Comparison of ENCODE assay signal across 21 cellular contexts in the genomic region with DNA sequence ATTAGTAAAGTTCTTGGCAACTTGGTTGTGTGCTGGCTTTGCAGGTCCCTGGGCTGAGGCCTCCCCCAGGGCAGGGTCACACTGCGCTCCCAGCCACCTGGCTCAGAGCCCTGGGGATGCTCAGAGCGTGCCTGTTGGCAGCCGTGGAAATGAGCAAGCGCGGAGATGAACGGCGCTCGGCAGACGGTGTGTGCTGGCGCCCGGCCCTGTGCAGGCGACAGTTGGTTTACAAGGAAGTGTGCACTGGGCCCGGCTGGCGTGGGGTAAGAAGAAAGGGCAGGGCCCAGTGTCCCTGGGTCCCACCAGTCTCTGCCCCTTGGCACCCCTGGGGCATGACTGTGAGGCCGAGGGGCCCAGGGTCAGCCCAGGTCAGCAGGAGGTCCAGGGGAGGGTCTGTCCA. TPM values are rescaled to one million over a fixed set of nuclear protein-coding genes. Genes with fewer than 3 reads are reported as not detected.
DNase-seq lines count a peak whose midpoint lies in the region; ATAC-seq lines count a peak whose summit lies in the region.
"Had no signal": no experiment of that assay in that cellular context is flagged by ENCODE, and none has a peak within 500 bp of the region (broad histone marks: within the 10 kb centered on the region; RNA-seq: fewer than 3 reads in every experiment).

No MANE protein-coding gene starts in this region.

- DNase-seq in stimulated activated naive CD8-positive, alpha-beta T cell treated with anti-CD3 and anti-CD28 coated beads, Interleukin-15, amount 100 ng/mL, for 72 hours, result no peak
- DNase-seq in stimulated activated naive CD8-positive, alpha-beta T cell treated with anti-CD3 and anti-CD28 coated beads, Interleukin-15, Interleukin-2, amounts not matched to agents 100 U/mL and 50 U/mL, for 24 hours, result no peak
- DNase-seq in NCI-H2171 treated with DMSO at 0.1 percent for 48 hours (lab: John Stamatoyannopoulos, UW) (peak; percentile 83), cerebellum (ENCODE audit: low spot score) (peak; percentile 84)
- DNase-seq in activated CD4-positive, alpha-beta memory T cell treated with anti-CD3 and anti-CD28 coated beads for 36 hours, result no peak
- DNase-seq: ACHN; activated T-cell treated with anti-CD3 and anti-CD28 coated beads, Interleukin-2, amount 50 U/mL, for 24 hours; brain microvascular endothelial cell; Calu3; effector memory CD8-positive, alpha-beta T cell; foreskin melanocyte; mesendoderm; naive thymus-derived CD4-positive, alpha-beta T cell; NCI-H187 treated with DMSO at 0.1 percent for 48 hours; occipital lobe had no signal

- H3K4me1 Mint-ChIP-seq in stimulated activated naive CD8-positive, alpha-beta T cell treated with anti-CD3 and anti-CD28 coated beads, Interleukin-15, amount 100 ng/mL, for 72 hours, result no peaks in the 10 kb centered on the region
- H3K4me1 Mint-ChIP-seq in activated CD4-positive, alpha-beta memory T cell treated with anti-CD3 and anti-CD28 coated beads for 36 hours (ENCODE audit: low read depth), result no peaks in the 10 kb centered on the region

- intact Hi-C loops in activated CD4-positive, alpha-beta memory T cell treated with anti-CD3 and anti-CD28 coated beads for 36 hours (cut with micrococcal nuclease), result no loop called here

- H3K27ac Mint-ChIP-seq in stimulated activated naive CD8-positive, alpha-beta T cell treated with anti-CD3 and anti-CD28 coated beads, Interleukin-15, amount 100 ng/mL, for 72 hours, result no peak overlapping the region
- no peak overlapping the region for H3K27ac Mint-ChIP-seq in activated CD4-positive, alpha-beta memory T cell treated with anti-CD3 and anti-CD28 coated beads for 36 hours
- H3K27ac Mint-ChIP-seq: activated T-cell treated with anti-CD3 and anti-CD28 coated beads, Interleukin-2, amount 50 U/mL, for 24 hours had no signal

- ATAC-seq in stimulated activated naive CD8-positive, alpha-beta T cell treated with anti-CD3 and anti-CD28 coated beads, Interleukin-15, amount 100 ng/mL, for 72 hours, result peak; percentile 16
- ATAC-seq in stimulated activated naive CD8-positive, alpha-beta T cell treated with anti-CD3 and anti-CD28 coated beads, Interleukin-15, Interleukin-2, amounts not matched to agents 100 U/mL and 50 U/mL, for 24 hours, result no peak
- ATAC-seq in HG03280 (IDR thresholded peaks at IDR 0.05; ENCODE audit: unreplicated experiment) (no peak), HG03139 (IDR thresholded peaks at IDR 0.05; ENCODE audit: unreplicated experiment) (no peak)
- ATAC-seq: effector memory CD8-positive, alpha-beta T cell; HCT116; K562; naive thymus-derived CD4-positive, alpha-beta T cell had no signal

- no peaks in the 10 kb centered on the region for H3K36me3 Mint-ChIP-seq in activated CD4-positive, alpha-beta memory T cell treated with anti-CD3 and anti-CD28 coated beads for 36 hours
- H3K36me3 Mint-ChIP-seq: naive thymus-derived CD4-positive, alpha-beta T cell had no signal

- no peak overlapping the region for H3K4me3 Mint-ChIP-seq in stimulated activated naive CD8-positive, alpha-beta T cell treated with anti-CD3 and anti-CD28 coated beads, Interleukin-15, amount 100 ng/mL, for 72 hours
- no peak overlapping the region for H3K4me3 Mint-ChIP-seq in activated CD4-positive, alpha-beta memory T cell treated with anti-CD3 and anti-CD28 coated beads for 36 hours
- H3K4me3 Mint-ChIP-seq: activated T-cell treated with anti-CD3 and anti-CD28 coated beads, Interleukin-2, amount 50 U/mL, for 24 hours; effector memory CD8-positive, alpha-beta T cell; naive thymus-derived CD4-positive, alpha-beta T cell; T-helper 1 cell treated with Interleukin-12 subunit alpha and Interleukin-12 subunit beta and Interleukin-4 antibody, amounts not matched to agents 30 μg/mL and 1 μg/mL, for 36 hours had no signal

- CTCF ChIA-PET in activated CD4-positive, alpha-beta memory T cell treated with anti-CD3 and anti-CD28 coated beads for 36 hours (lab: Charles Lee), result no interaction called here

- peaks cover 15% of the 10 kb centered on the region for H3K27me3 Mint-ChIP-seq in stimulated activated naive CD8-positive, alpha-beta T cell treated with anti-CD3 and anti-CD28 coated beads, Interleukin-15, amount 100 ng/mL, for 72 hours
- peaks cover 2% of the 10 kb centered on the region for H3K27me3 Mint-ChIP-seq in activated CD4-positive, alpha-beta memory T cell treated with anti-CD3 and anti-CD28 coated beads for 36 hours

- no peaks in the 10 kb centered on the region for H3K9me3 Mint-ChIP-seq in stimulated activated naive CD8-positive, alpha-beta T cell treated with anti-CD3 and anti-CD28 coated beads, Interleukin-15, amount 100 ng/mL, for 72 hours
- no peaks in the 10 kb centered on the region for H3K9me3 Mint-ChIP-seq in activated CD4-positive, alpha-beta memory T cell treated with anti-CD3 and anti-CD28 coated beads for 36 hours
- H3K9me3 Mint-ChIP-seq: activated T-cell treated with anti-CD3 and anti-CD28 coated beads, Interleukin-2, amount 50 U/mL, for 24 hours; effector memory CD8-positive, alpha-beta T cell; T-helper 1 cell treated with Interleukin-12 subunit alpha and Interleukin-12 subunit beta and Interleukin-4 antibody, amounts not matched to agents 30 μg/mL and 1 μg/mL, for 36 hours had no signal

- POLR2A ChIA-PET in activated CD4-positive, alpha-beta memory T cell treated with anti-CD3 and anti-CD28 coated beads for 36 hours (lab: Charles Lee), result no interaction called here

RNA-seq across cellular contexts. Expression of a gene that starts 25.7 kb away (rescaled TPM):
- 14.1 TPM for total RNA-seq in cerebellum
- 10 to 100 TPM; 14.8 to 15.4 TPM for total RNA-seq in activated CD4-positive, alpha-beta memory T cell treated with anti-CD3 and anti-CD28 coated beads for 36 hours

RNA-seq across cellular contexts. Expression of a gene that starts 38.1 kb away (rescaled TPM):
- 13.3 TPM for total RNA-seq in cerebellum
- 10 to 100 TPM in 1 of 2 experiments, 1 to 10 TPM in 1; 8.9 to 10.3 TPM for total RNA-seq in activated CD4-positive, alpha-beta memory T cell treated with anti-CD3 and anti-CD28 coated beads for 36 hours
- total RNA-seq: SK-MEL-5 had no signal

RNA-seq across cellular contexts. Expression of a gene that starts 46.4 kb away (rescaled TPM):
- 32.4 TPM for total RNA-seq in cerebellum
- 100 to 1,000 TPM; 148 to 154 TPM for total RNA-seq in activated CD4-positive, alpha-beta memory T cell treated with anti-CD3 and anti-CD28 coated beads for 36 hours

RNA-seq across cellular contexts. Expression of a gene that starts 46.7 kb away (rescaled TPM):
- 18.0 TPM for total RNA-seq in cerebellum
- 1 to 10 TPM; 5.4 to 6.3 TPM for total RNA-seq in activated CD4-positive, alpha-beta memory T cell treated with anti-CD3 and anti-CD28 coated beads for 36 hours

Comparison
In these comparisons a context has a peak if more than half of its experiments do, and no peak if none do; other contexts are left out.
1. DNase-seq: peak in NCI-H2171 treated with DMSO at 0.1 percent for 48 hours (single experiment) and cerebellum (single experiment); none in stimulated activated naive CD8-positive, alpha-beta T cell treated with anti-CD3 and anti-CD28 coated beads, Interleukin-15, amount 100 ng/mL, for 72 hours (0 of 2), stimulated activated naive CD8-positive, alpha-beta T cell treated with anti-CD3 and anti-CD28 coated beads, Interleukin-15, Interleukin-2, amounts not matched to agents 100 U/mL and 50 U/mL, for 24 hours (single experiment) and activated CD4-positive, alpha-beta memory T cell treated with anti-CD3 and anti-CD28 coated beads for 36 hours (single experiment).